Comparison of ENCODE assay signal across 8 cellular contexts in genomic region chr5:142356318-142356715, GRCh38. TPM values are rescaled to one million over a fixed set of nuclear protein-coding genes. Genes with fewer than 3 reads are reported as not detected.
DNase-seq lines count a peak whose midpoint lies in the region; ATAC-seq, FAIRE-seq and TF ChIP-seq lines count a peak whose summit lies in the region.

No MANE protein-coding gene starts in this region.

- peak overlapping the region; percentile 53 for H3K9ac ChIP-seq in rectal smooth muscle tissue (ENCODE audit: low read length)

- DNase-seq in G401 (ENCODE audit: low spot score) (peak; percentile 34), fibroblast of peridontal ligament (ENCODE audit: extremely low read depth) (peak; percentile 86), NCI-H1417 treated with DMSO at 0.1 percent for 48 hours (lab: John Stamatoyannopoulos, UW) (no peak), NCI-H2029 (lab: John Stamatoyannopoulos, UW) (no peak), RCC 7860 (ENCODE audit: low spot score) (no peak), D341Med (ENCODE audit: low spot score) (no peak)

- H3K4me3 ChIP-seq in rectal smooth muscle tissue (ENCODE audit: low read length), result peak overlapping the region; percentile 58

- no peaks in the 10 kb centered on the region for H3K36me3 ChIP-seq in rectal smooth muscle tissue (ENCODE audit: control insufficient read depth, insufficient read depth, low read length)

- no peak for FAIRE-seq in RCC 7860 (lab: Jason Lieb, UNC)

- in situ Hi-C loops in G401 (cut with HindIII; ENCODE audit: low sequenced_read_pairs), result no loop called here

- H3K27me3 ChIP-seq in rectal smooth muscle tissue (ENCODE audit: control insufficient read depth, insufficient read depth, low read length), result no peaks in the 10 kb centered on the region

- H3K4me1 ChIP-seq in rectal smooth muscle tissue (ENCODE audit: control insufficient read depth, insufficient read depth, low read length), result peaks cover 3% of the 10 kb centered on the region

- H3K27ac ChIP-seq in rectal smooth muscle tissue (ENCODE audit: low read depth, low read length), result peak overlapping the region; percentile 85

- ATAC-seq in SK-N-SH treated with all-trans-retinoic acid at 6 μM for 48 hours, result peak; percentile 48

TF ChIP-seq in SK-N-SH treated with all-trans-retinoic acid at 6 μM for 48 hours, 23 proteins besides CTCF, POLR2A, EP300 and RAD21:
- TF ChIP-seq, protein P1, sequence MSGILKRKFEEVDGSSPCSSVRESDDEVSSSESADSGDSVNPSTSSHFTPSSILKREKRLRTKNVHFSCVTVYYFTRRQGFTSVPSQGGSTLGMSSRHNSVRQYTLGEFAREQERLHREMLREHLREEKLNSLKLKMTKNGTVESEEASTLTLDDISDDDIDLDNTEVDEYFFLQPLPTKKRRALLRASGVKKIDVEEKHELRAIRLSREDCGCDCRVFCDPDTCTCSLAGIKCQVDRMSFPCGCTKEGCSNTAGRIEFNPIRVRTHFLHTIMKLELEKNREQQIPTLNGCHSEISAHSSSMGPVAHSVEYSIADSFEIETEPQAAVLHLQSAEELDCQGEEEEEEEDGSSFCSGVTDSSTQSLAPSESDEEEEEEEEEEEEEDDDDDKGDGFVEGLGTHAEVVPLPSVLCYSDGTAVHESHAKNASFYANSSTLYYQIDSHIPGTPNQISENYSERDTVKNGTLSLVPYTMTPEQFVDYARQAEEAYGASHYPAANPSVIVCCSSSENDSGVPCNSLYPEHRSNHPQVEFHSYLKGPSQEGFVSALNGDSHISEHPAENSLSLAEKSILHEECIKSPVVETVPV (CRISPR knock-in tag; IDR thresholded peaks at IDR 0.05), result no peak
- TF ChIP-seq ZNF565 (CRISPR knock-in tag; conservative IDR thresholded peaks at IDR 0.05; ENCODE audit: low read depth) (no peak), ISL1 (CRISPR knock-in tag; IDR thresholded peaks at IDR 0.05) (peak; percentile 34), TOX (CRISPR knock-in tag; IDR thresholded peaks at IDR 0.05; ENCODE audit: borderline replicate concordance) (no peak), CSDC2 (CRISPR knock-in tag; IDR thresholded peaks at IDR 0.05) (no peak), ZFP3 (CRISPR knock-in tag; IDR thresholded peaks at IDR 0.05) (0 out of 2 replicates have a peak, but pooled peaks have one; percentile 72), PPARA (CRISPR knock-in tag; IDR thresholded peaks at IDR 0.05; ENCODE audit: borderline replicate concordance) (no peak), ZC3H10 (CRISPR knock-in tag; IDR thresholded peaks at IDR 0.05) (no peak), ARNTL (CRISPR knock-in tag; IDR thresholded peaks at IDR 0.05; ENCODE audit: borderline replicate concordance, low read depth) (no peak), ZFP30 (CRISPR knock-in tag; IDR thresholded peaks at IDR 0.05) (no peak), TCF4 (CRISPR knock-in tag; IDR thresholded peaks at IDR 0.05; ENCODE audit: borderline replicate concordance) (0 out of 2 replicates have a peak, but pooled peaks have one; percentile 41), ESRRG (CRISPR knock-in tag; IDR thresholded peaks at IDR 0.05) (no peak), CREB5 (CRISPR knock-in tag; IDR thresholded peaks at IDR 0.05; ENCODE audit: low read depth) (no peak), PATZ1 (CRISPR knock-in tag; IDR thresholded peaks at IDR 0.05; ENCODE audit: borderline replicate concordance) (no peak), OSR1 (CRISPR knock-in tag; IDR thresholded peaks at IDR 0.05) (no peak)
TF ChIP-seq in SK-N-SH treated with all-trans-retinoic acid at 6 μM for 48 hours: peak in this region for 3.

RNA-seq across cellular contexts. Expression of gene SPRY4, which starts 31.5 kb away (rescaled TPM):
- total RNA-seq in G401 (2014; rRNA removed; shearing (Covaris generic)), result 6.5 and 7.9 TPM in 2 replicates

Comparison
In these comparisons a context has a peak if more than half of its experiments do, and no peak if none do; other contexts are left out.
1. DNase-seq: peak in G401 (single experiment) and fibroblast of peridontal ligament (single experiment); none in NCI-H1417 treated with DMSO at 0.1 percent for 48 hours (single experiment), NCI-H2029 (single experiment), RCC 7860 (single experiment) and D341Med (single experiment).